Comparison of ENCODE assay signal across 11 cellular contexts in genomic region chr11:63763506-63764200, GRCh38. TPM values are rescaled to one million over a fixed set of nuclear protein-coding genes. Genes with fewer than 3 reads are reported as not detected.
DNase-seq lines count a peak whose midpoint lies in the region; TF ChIP-seq lines count a peak whose summit lies in the region.
"Had no signal": no experiment of that assay in that cellular context is flagged by ENCODE, and none has a peak within 500 bp of the region (broad histone marks: within the 10 kb centered on the region; RNA-seq: fewer than 3 reads in every experiment).

No MANE protein-coding gene starts in this region.

- no peak for TF ChIP-seq CTCF in endodermal cell (conservative IDR thresholded peaks at IDR 0.05)

- H3K36me3 ChIP-seq in endodermal cell (ENCODE audit: control insufficient read depth, insufficient read depth, low read length), result peaks cover 16% of the 10 kb centered on the region
- peaks cover 2 to 5% (median 5%) of the 10 kb centered on the region in 3 donors for H3K36me3 ChIP-seq in skeletal muscle tissue (ENCODE audit: control insufficient read depth in 3 of 3, insufficient read depth in 3 of 3, low read length in 3 of 3)

- peak overlapping the region; percentile 89 for H3K4me3 Mint-ChIP-seq in endodermal cell

- H3K4me1 ChIP-seq in endodermal cell (ENCODE audit: control insufficient read depth, insufficient read depth, low read length) (peaks cover 7% of the 10 kb centered on the region), skeletal muscle tissue (ENCODE audit: control insufficient read depth in 3 of 3, insufficient read depth in 3 of 3, low read length in 3 of 3) (peaks cover 13 to 26% (median 17%) of the 10 kb centered on the region in 3 donors)

- H3K9ac ChIP-seq in endodermal cell (ENCODE audit: extremely low read depth, low read length, poor library complexity, severe bottlenecking) (peak overlapping the region; percentile 59), skeletal muscle tissue (ENCODE audit: low read depth in 1 of 3, low read length in 3 of 3) (peak overlapping the region in 1 of 3 donors; percentile 71)

- DNase-seq in HT-29 (ENCODE audit: low spot score) (peak; percentile 76), endodermal cell (peak; percentile 91), left kidney (ENCODE audit: low read depth, low spot score) (peak; percentile 85), DMS53 treated with DMSO at 0.1 percent for 48 hours (lab: John Stamatoyannopoulos, UW; ENCODE audit: unreplicated experiment) (no peak), NCI-H1092 treated with DMSO at 0.1 percent for 48 hours (lab: John Stamatoyannopoulos, UW) (no peak), NCI-H446 (lab: John Stamatoyannopoulos, UW) (no peak)
- no peak for DNase-seq in activated CD4-positive, alpha-beta T cell treated with anti-CD3 and anti-CD28 coated beads, Interleukin-2, amount 50 U/mL, for 4 hours
- DNase-seq: activated CD4-positive, CD25-positive, alpha-beta regulatory T cell treated with anti-CD3 and anti-CD28 coated beads, Interleukin-2, amount 50 U/mL, for 72 hours; activated naive CD4-positive, alpha-beta T cell treated with Interleukin-2 at 50 U/mL for 16 hours; NCI-H187 had no signal

- no peaks in the 10 kb centered on the region for H3K9me3 Mint-ChIP-seq in endodermal cell

- peak overlapping the region; percentile 82 for H3K4me3 ChIP-seq in endodermal cell (ENCODE audit: low read length)
- H3K4me3 ChIP-seq in skeletal muscle tissue (ENCODE audit: low read length in 3 of 3), result peak overlapping the region in 2 of 3 donors; percentile 29 to 52

- H3K36me3 Mint-ChIP-seq in endodermal cell (ENCODE audit: low read depth), result peaks cover 21% of the 10 kb centered on the region

- peaks cover 39% of the 10 kb centered on the region for H3K4me1 Mint-ChIP-seq in endodermal cell

- H3K27me3 ChIP-seq in endodermal cell (ENCODE audit: control insufficient read depth, insufficient read depth, low read length, poor library complexity, severe bottlenecking) (no peaks in the 10 kb centered on the region), skeletal muscle tissue (ENCODE audit: control insufficient read depth in 3 of 3, insufficient read depth in 3 of 3, low read length in 3 of 3) (no peaks in the 10 kb centered on the region)

- H3K27ac ChIP-seq in endodermal cell (ENCODE audit: low read depth, low read length), result peak overlapping the region; percentile 84
- H3K27ac ChIP-seq in skeletal muscle tissue (ENCODE audit: low read depth, low read length), result peak overlapping the region; percentile 25

- 8 to 13% methylated on average over 21 to 61 of the region's 61 CpGs for WGBS in endodermal cell (ENCODE audit: insufficient coverage in 1 of 2, insufficient read length in 1 of 2), 2 experiments

- no peaks in the 10 kb centered on the region for H3K27me3 Mint-ChIP-seq in endodermal cell (ENCODE audit: insufficient read depth)

- H3K9me3 ChIP-seq in endodermal cell (ENCODE audit: control insufficient read depth, low read length) (no peaks in the 10 kb centered on the region), skeletal muscle tissue (ENCODE audit: control insufficient read depth in 3 of 3, low read length in 3 of 3) (no peaks in the 10 kb centered on the region)

- peak overlapping the region; percentile 72 for H3K27ac Mint-ChIP-seq in endodermal cell

RNA-seq across cellular contexts. Expression of gene ZFTA, which starts 4.9 kb away (rescaled TPM):
- 22.1 and 35.2 TPM in 2 replicates for total RNA-seq in HT-29 (2014; rRNA removed; shearing (Covaris generic))
- total RNA-seq in endodermal cell (10 to 100 TPM; 31.9 to 38.0 TPM), skeletal muscle tissue (15.7 TPM)
- polyA plus RNA-seq in endodermal cell (2013, experiment 1 of 2), result 40.9 TPM
- polyA plus RNA-seq in endodermal cell (2013, experiment 2 of 2), result 38.5 TPM

RNA-seq across cellular contexts. Expression of gene SPINDOC, which starts 49.6 kb away (rescaled TPM):
- 37.6 and 44.9 TPM in 2 replicates for total RNA-seq in HT-29 (2014; rRNA removed; shearing (Covaris generic))
- total RNA-seq in endodermal cell (100 to 1,000 TPM in 1 of 2 donors, 10 to 100 TPM in 1; 96.1 to 103 TPM), skeletal muscle tissue (6.8 TPM)
- 59.8 TPM for polyA plus RNA-seq in endodermal cell (2013, experiment 1 of 2)
- polyA plus RNA-seq in endodermal cell (2013, experiment 2 of 2), result 60.2 TPM

Comparison
In these comparisons a context has a peak if more than half of its experiments do, and no peak if none do; other contexts are left out.
1. DNase-seq: peak in HT-29 (single experiment), endodermal cell (single experiment) and left kidney (single experiment); none in activated CD4-positive, alpha-beta T cell treated with anti-CD3 and anti-CD28 coated beads, Interleukin-2, amount 50 U/mL, for 4 hours (0 of 2), DMS53 treated with DMSO at 0.1 percent for 48 hours (single experiment), NCI-H1092 treated with DMSO at 0.1 percent for 48 hours (single experiment) and NCI-H446 (0 of 2).